17 cellular contexts compared by ENCODE assay signal in the genomic region with DNA sequence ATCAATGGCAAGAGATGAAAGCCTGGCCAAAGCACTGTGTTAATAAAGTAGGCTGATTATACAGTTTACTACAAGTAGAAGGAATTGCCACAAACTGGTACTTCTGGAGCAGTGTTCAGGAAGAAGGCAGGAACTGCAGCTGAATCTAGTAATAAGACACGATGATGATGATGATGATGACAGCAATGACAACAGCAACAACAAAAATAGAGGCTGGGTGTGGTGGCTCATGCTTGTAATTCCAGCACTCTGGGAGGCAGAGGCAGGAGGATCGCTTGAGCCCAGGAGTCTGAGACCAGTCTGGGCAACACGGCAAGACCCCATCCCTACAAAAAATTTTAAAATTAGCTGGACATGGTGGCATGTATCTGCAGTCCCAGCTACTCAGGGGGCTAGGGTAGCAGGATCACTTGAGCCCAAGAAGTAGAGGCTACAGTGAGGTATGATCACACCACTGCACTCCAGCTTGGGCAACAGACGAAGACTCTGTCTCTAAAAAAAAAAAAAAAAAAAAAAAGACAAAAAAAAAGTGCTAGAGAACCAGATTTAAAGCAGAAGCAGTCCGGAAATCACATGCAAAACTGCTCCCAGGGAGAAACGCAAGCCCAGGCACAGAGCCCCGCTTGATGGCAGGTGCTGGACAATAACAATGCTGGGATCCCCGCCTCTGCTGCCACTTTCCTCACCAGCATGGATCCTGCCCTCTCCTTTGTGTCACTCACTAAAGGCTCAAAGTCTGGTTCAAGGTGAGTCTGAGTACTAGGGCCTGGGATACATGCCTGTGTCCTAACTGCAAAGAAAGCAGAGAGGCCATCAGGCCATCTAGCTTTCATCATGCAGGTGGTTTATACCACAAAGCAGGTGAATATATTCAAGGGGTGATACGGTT. TPM values are rescaled to one million over a fixed set of nuclear protein-coding genes. Genes with fewer than 3 reads are reported as not detected.
DNase-seq lines count a peak whose midpoint lies in the region; ATAC-seq and TF ChIP-seq lines count a peak whose summit lies in the region.
"Had no signal": no experiment of that assay in that cellular context is flagged by ENCODE, and none has a peak within 500 bp of the region (broad histone marks: within the 10 kb centered on the region; RNA-seq: fewer than 3 reads in every experiment).

No MANE protein-coding gene starts in this region.

- H3K9me3 ChIP-seq in OCI-LY1 (ENCODE audit: low read length), result no peaks in the 10 kb centered on the region
- H3K9me3 ChIP-seq: heart right ventricle, upper lobe of left lung had no signal

- 0 out of 2 replicates have a peak overlapping the region, but pooled peaks have one; percentile 15 for H3K9ac ChIP-seq in OCI-LY1 (ENCODE audit: low read length)

- no peak for TF ChIP-seq CTCF in OCI-LY1 (IDR thresholded peaks at IDR 0.05; ENCODE audit: low read length)
- no peak for TF ChIP-seq CTCF in dorsolateral prefrontal cortex (IDR thresholded peaks at IDR 0.05 in 54 of 56, conservative IDR thresholded peaks at IDR 0.05 in 2 of 56; ENCODE audit: low read depth in 1 of 56, partially characterized antibody in 56 of 56)
- no peak for TF ChIP-seq CTCF in neural crest cell (conservative IDR thresholded peaks at IDR 0.05)

- peak; percentile 26 for DNase-seq in H7
- DNase-seq in dorsolateral prefrontal cortex, result no peak
- DNase-seq in neural crest cell (ENCODE audit: low read depth, low spot score), result no peak
- no peak for DNase-seq in activated T-helper 1 cell treated with anti-CD3 and anti-CD28 coated beads, Interleukin-12 subunit alpha, Interleukin-12 subunit beta, Interleukin-2, Interleukin-4 antibody, amounts not matched to agents 30 ng/mL and 10 ng/mL and 1 ng/mL, durations not matched to agents 14 hours and 24 hours and 36 hours (ENCODE audit: low spot score)
- no peak for DNase-seq in activated naive CD4-positive, alpha-beta T cell treated with anti-CD3 and anti-CD28 coated beads, Interleukin-2, amount 50 U/mL, for 16 hours
- no peak for DNase-seq in Kasumi-1 (lab: John Stamatoyannopoulos, UW)
- DNase-seq: activated CD4-positive, alpha-beta T cell treated with anti-CD3 and anti-CD28 coated beads, Interleukin-2, amount 10 ng/mL, durations not matched to agents 24 days and 14 days; activated gamma-delta T cell; DMS79 treated with DMSO at 0.1 percent for 48 hours; heart right ventricle; NCI-H1436; stimulated activated naive CD8-positive, alpha-beta T cell treated with anti-CD3 and anti-CD28 coated beads, Interleukin-15, Interleukin-2, amounts not matched to agents 100 U/mL and 50 U/mL, for 24 hours; upper lobe of left lung had no signal

- peaks cover 20% of the 10 kb centered on the region for H3K4me1 ChIP-seq in OCI-LY1 (ENCODE audit: insufficient read depth, low read length, severe bottlenecking)

- no peak for ATAC-seq in GM19324 (IDR thresholded peaks at IDR 0.05; ENCODE audit: low FRiP score, unreplicated experiment)
- ATAC-seq: stimulated activated naive CD8-positive, alpha-beta T cell treated with anti-CD3 and anti-CD28 coated beads, Interleukin-15, Interleukin-2, amounts not matched to agents 100 U/mL and 50 U/mL, for 24 hours had no signal

- H3K4me3 ChIP-seq in H7 (ENCODE audit: insufficient read depth, low read depth, low read length) (no peak overlapping the region), OCI-LY1 (ENCODE audit: low read depth, low read length, poor library complexity, severe bottlenecking) (peak overlapping the region; percentile 33), dorsolateral prefrontal cortex (no peak overlapping the region)
- H3K4me3 ChIP-seq: heart right ventricle, lung, upper lobe of left lung had no signal

- H3K27ac ChIP-seq in OCI-LY1 (ENCODE audit: low read depth, low read length, poor library complexity, severe bottlenecking) (no peak overlapping the region), dorsolateral prefrontal cortex (peak overlapping the region in 54 of 59 donors; percentile 1 to 93 (median 80))
- H3K27ac ChIP-seq: heart right ventricle, upper lobe of left lung had no signal

- H3K27ac Mint-ChIP-seq in neural crest cell (ENCODE audit: unreplicated experiment), result no peak overlapping the region
- H3K27ac Mint-ChIP-seq in activated T-helper 1 cell treated with anti-CD3 and anti-CD28 coated beads, Interleukin-12 subunit alpha, Interleukin-12 subunit beta, Interleukin-2, Interleukin-4 antibody, amounts not matched to agents 30 ng/mL and 10 ng/mL and 1 ng/mL, durations not matched to agents 14 hours and 24 hours and 36 hours, result no peak overlapping the region
- H3K27ac Mint-ChIP-seq: activated CD4-positive, alpha-beta T cell treated with anti-CD3 and anti-CD28 coated beads, Interleukin-2, amount 10 ng/mL, durations not matched to agents 24 days and 14 days had no signal

- no peaks in the 10 kb centered on the region for H3K27me3 Mint-ChIP-seq in neural crest cell (ENCODE audit: low read depth)
- H3K27me3 Mint-ChIP-seq in activated T-helper 1 cell treated with anti-CD3 and anti-CD28 coated beads, Interleukin-12 subunit alpha, Interleukin-12 subunit beta, Interleukin-2, Interleukin-4 antibody, amounts not matched to agents 30 ng/mL and 10 ng/mL and 1 ng/mL, durations not matched to agents 14 hours and 24 hours and 36 hours (ENCODE audit: insufficient read depth), result no peaks in the 10 kb centered on the region
- H3K27me3 Mint-ChIP-seq: activated CD4-positive, alpha-beta T cell treated with anti-CD3 and anti-CD28 coated beads, Interleukin-2, amount 10 ng/mL, durations not matched to agents 24 days and 14 days; central memory CD8-positive, alpha-beta T cell had no signal

- H2AFZ ChIP-seq in OCI-LY1 (ENCODE audit: low read length), result no peak overlapping the region; the same call in 1 of the 2 replicates

- H3K36me3 ChIP-seq in H7 (replicated peaks; ENCODE audit: control insufficient read depth, insufficient read depth, low read length), result no peaks in the 10 kb centered on the region
- H3K36me3 ChIP-seq in OCI-LY1 (ENCODE audit: insufficient read depth, low read length), result no peaks in the 10 kb centered on the region
- H3K36me3 ChIP-seq: heart right ventricle, upper lobe of left lung had no signal

- H3K27me3 ChIP-seq in H7 (ENCODE audit: control insufficient read depth, insufficient read depth, low read length) (no peaks in the 10 kb centered on the region), OCI-LY1 (ENCODE audit: insufficient read depth, low read length) (no peaks in the 10 kb centered on the region), dorsolateral prefrontal cortex (no peaks in the 10 kb centered on the region)
- H3K27me3 ChIP-seq: heart right ventricle, upper lobe of left lung had no signal

- peak overlapping the region; percentile 58 for H3K4me2 ChIP-seq in OCI-LY1 (ENCODE audit: low read length)

- H4K20me1 ChIP-seq in OCI-LY1 (ENCODE audit: insufficient read depth, low read length), result no peaks in the 10 kb centered on the region

- no peaks in the 10 kb centered on the region for H3K9me3 Mint-ChIP-seq in neural crest cell
- H3K9me3 Mint-ChIP-seq in activated T-helper 1 cell treated with anti-CD3 and anti-CD28 coated beads, Interleukin-12 subunit alpha, Interleukin-12 subunit beta, Interleukin-2, Interleukin-4 antibody, amounts not matched to agents 30 ng/mL and 10 ng/mL and 1 ng/mL, durations not matched to agents 14 hours and 24 hours and 36 hours, result no peaks in the 10 kb centered on the region
- H3K9me3 Mint-ChIP-seq: activated CD4-positive, alpha-beta T cell treated with anti-CD3 and anti-CD28 coated beads, Interleukin-2, amount 10 ng/mL, durations not matched to agents 24 days and 14 days; central memory CD8-positive, alpha-beta T cell had no signal

- intact Hi-C loops in dorsolateral prefrontal cortex (cut with DNase I), result loop anchor here in 1 of 2 donors (5.0 kb wide), 1 partner anchor 37 kb away; no protein-coding TSS in a partner anchor
- intact Hi-C loops in activated T-helper 1 cell treated with anti-CD3 and anti-CD28 coated beads, Interleukin-12 subunit alpha, Interleukin-12 subunit beta, Interleukin-2, Interleukin-4 antibody, amounts not matched to agents 30 ng/mL and 10 ng/mL and 1 ng/mL, durations not matched to agents 14 hours and 24 hours and 36 hours (cut with micrococcal nuclease), result no loop called here

- peak overlapping the region; percentile 38 for H3K4me3 Mint-ChIP-seq in neural crest cell
- no peak overlapping the region for H3K4me3 Mint-ChIP-seq in activated T-helper 1 cell treated with anti-CD3 and anti-CD28 coated beads, Interleukin-12 subunit alpha, Interleukin-12 subunit beta, Interleukin-2, Interleukin-4 antibody, amounts not matched to agents 30 ng/mL and 10 ng/mL and 1 ng/mL, durations not matched to agents 14 hours and 24 hours and 36 hours
- H3K4me3 Mint-ChIP-seq: activated CD4-positive, alpha-beta T cell treated with anti-CD3 and anti-CD28 coated beads, Interleukin-2, amount 10 ng/mL, durations not matched to agents 24 days and 14 days; central memory CD8-positive, alpha-beta T cell had no signal

- H3K36me3 Mint-ChIP-seq in neural crest cell (ENCODE audit: low read depth), result no peaks in the 10 kb centered on the region
- H3K36me3 Mint-ChIP-seq in activated T-helper 1 cell treated with anti-CD3 and anti-CD28 coated beads, Interleukin-12 subunit alpha, Interleukin-12 subunit beta, Interleukin-2, Interleukin-4 antibody, amounts not matched to agents 30 ng/mL and 10 ng/mL and 1 ng/mL, durations not matched to agents 14 hours and 24 hours and 36 hours (ENCODE audit: low read depth), result no peaks in the 10 kb centered on the region

- no peaks in the 10 kb centered on the region for H3F3A ChIP-seq in OCI-LY1 (ENCODE audit: insufficient read depth, low read length)

- no peaks in the 10 kb centered on the region for H3K9me2 ChIP-seq in OCI-LY1 (ENCODE audit: low read depth, low read length)

- no peaks in the 10 kb centered on the region for H3K79me2 ChIP-seq in OCI-LY1 (ENCODE audit: insufficient read depth, low read length)

- peaks cover 24% of the 10 kb centered on the region for H3K4me1 Mint-ChIP-seq in neural crest cell
- H3K4me1 Mint-ChIP-seq in activated T-helper 1 cell treated with anti-CD3 and anti-CD28 coated beads, Interleukin-12 subunit alpha, Interleukin-12 subunit beta, Interleukin-2, Interleukin-4 antibody, amounts not matched to agents 30 ng/mL and 10 ng/mL and 1 ng/mL, durations not matched to agents 14 hours and 24 hours and 36 hours (ENCODE audit: low read depth), result no peaks in the 10 kb centered on the region
- H3K4me1 Mint-ChIP-seq: activated CD4-positive, alpha-beta T cell treated with anti-CD3 and anti-CD28 coated beads, Interleukin-2, amount 10 ng/mL, durations not matched to agents 24 days and 14 days had no signal

RNA-seq across cellular contexts. Expression of gene CPPED1, which starts 44.8 kb away (rescaled TPM):
- 4.8 and 5.8 TPM in 2 replicates for total RNA-seq in H7 (2014; rRNA removed; shearing (Covaris generic))
- total RNA-seq in dorsolateral prefrontal cortex (10 to 100 TPM in 115 of 120 experiments, 1 to 10 TPM in 5; 8.3 to 42.3 (median 17.7) TPM), neural crest cell (6.9 and 7.6 TPM in 2 replicates)
- total RNA-seq in activated T-helper 1 cell treated with anti-CD3 and anti-CD28 coated beads, Interleukin-12 subunit alpha, Interleukin-12 subunit beta, Interleukin-2, Interleukin-4 antibody, amounts not matched to agents 30 ng/mL and 10 ng/mL and 1 ng/mL, durations not matched to agents 14 hours and 24 hours and 36 hours, result 5.0 and 5.4 TPM in 2 replicates
